10 cellular contexts compared by ENCODE assay signal in genomic region chr17:17749921-17750320, GRCh38.
DNase-seq lines count a peak whose midpoint lies in the region; ATAC-seq, FAIRE-seq and TF ChIP-seq lines count a peak whose summit lies in the region.
"Had no signal": no experiment of that assay in that cellular context is flagged by ENCODE, and none has a peak within 500 bp of the region (broad histone marks: within the 10 kb centered on the region; RNA-seq: fewer than 3 reads in every experiment).

No MANE protein-coding gene starts in this region.

- dilution Hi-C loops in mammary epithelial cell (cut with HindIII; ENCODE audit: low sequenced_read_pairs): no loop called here

- H3K27ac ChIP-seq in HUES6 (ENCODE audit: low read depth, low read length) (no peak overlapping the region), mammary epithelial cell (ENCODE audit: insufficient read depth, low read depth, low read length) (no peak overlapping the region), esophagus muscularis mucosa (replicated peaks in 1 of 4) (peak overlapping the region in 2 of 4 donors; percentile 11 to 14)
- H3K27ac ChIP-seq: KMS-11, parathyroid adenoma had no signal

- no peak overlapping the region for H3K9ac ChIP-seq in HUES6 (ENCODE audit: low read length)
- H3K9ac ChIP-seq in mammary epithelial cell (ENCODE audit: insufficient read depth, low read length): no peak overlapping the region
- H3K9ac ChIP-seq: KMS-11, parathyroid adenoma had no signal

- H3K27me3 Mint-ChIP-seq in T-helper 2 cell treated with Interferon-gamma antibody and Interleukin-4, amounts not matched to agents 5 μg/mL and 100 μg/mL, for 36 hours (ENCODE audit: low read depth): no peaks in the 10 kb centered on the region
- H3K27me3 Mint-ChIP-seq in mesothelial cell of epicardium (ENCODE audit: low read depth): no peaks in the 10 kb centered on the region

- no peak overlapping the region for H2AFZ ChIP-seq in mammary epithelial cell (ENCODE audit: low read depth, low read length)
- H2AFZ ChIP-seq: parathyroid adenoma had no signal

- no peaks in the 10 kb centered on the region for H3K36me3 ChIP-seq in HUES6 (ENCODE audit: control insufficient read depth, insufficient read depth, low read length)
- no peaks in the 10 kb centered on the region for H3K36me3 ChIP-seq in mammary epithelial cell (ENCODE audit: insufficient read depth, low read length)
- no peaks in the 10 kb centered on the region for H3K36me3 ChIP-seq in esophagus muscularis mucosa

- WGBS in mammary epithelial cell (ENCODE audit: low coverage, missing lambda C conversion rate): 84% methylated on average over 6 of the region's 6 CpGs
- 46% methylated on average over 6 of the region's 6 CpGs for WGBS in esophagus muscularis mucosa

- no peak overlapping the region for H3K4me2 ChIP-seq in mammary epithelial cell (ENCODE audit: insufficient read depth, low read depth, low read length)
- H3K4me2 ChIP-seq: KMS-11 had no signal

- intact Hi-C loops in mammary epithelial cell (cut with micrococcal nuclease) (loop anchor here (5.0 kb wide), 1 partner anchor 68 kb away; the partner anchor contains the start of gene RAI1), esophagus muscularis mucosa (cut with DNase I) (no loop called here)

- H3K27me3 ChIP-seq in HUES6 (ENCODE audit: control insufficient read depth, insufficient read depth, low read length): no peaks in the 10 kb centered on the region
- H3K27me3 ChIP-seq in mammary epithelial cell (ENCODE audit: insufficient read depth, low read length): no peaks in the 10 kb centered on the region
- H3K27me3 ChIP-seq in esophagus muscularis mucosa: no peaks in the 10 kb centered on the region

- DNase-seq in D721Med (ENCODE audit: insufficient read length, low spot score) (peak; percentile 85), mammary epithelial cell (peak; percentile 57), mesothelial cell of epicardium (ENCODE audit: low spot score in 2 of 2, unreplicated experiment in 2 of 2) (no peak), esophagus muscularis mucosa (ENCODE audit: extremely low spot score) (no peak)
- DNase-seq in T-helper 2 cell treated with Interferon-gamma antibody and Interleukin-4, amounts not matched to agents 5 μg/mL and 100 μg/mL, for 36 hours (ENCODE audit: low spot score): peak; percentile 29

- peak overlapping the region; percentile 87 for H3K27ac Mint-ChIP-seq in T-helper 2 cell treated with Interferon-gamma antibody and Interleukin-4, amounts not matched to agents 5 μg/mL and 100 μg/mL, for 36 hours
- peak overlapping the region; percentile 88 for H3K27ac Mint-ChIP-seq in mesothelial cell of epicardium

- peaks cover 86% of the 10 kb centered on the region for H3K79me2 ChIP-seq in mammary epithelial cell (ENCODE audit: insufficient read depth, low read length)

- no peak for ATAC-seq in HG03045 (IDR thresholded peaks at IDR 0.05; ENCODE audit: unreplicated experiment)
- no peak for ATAC-seq in HG02885 (IDR thresholded peaks at IDR 0.05; ENCODE audit: poor library complexity, unreplicated experiment)

- no TSS peak for BruUV-seq in mammary epithelial cell (replicated peaks; lab: Mats Ljungman, UMichigan)

- no peaks in the 10 kb centered on the region for H4K20me1 ChIP-seq in mammary epithelial cell (ENCODE audit: insufficient read depth, low read length)

- H3K36me3 Mint-ChIP-seq in T-helper 2 cell treated with Interferon-gamma antibody and Interleukin-4, amounts not matched to agents 5 μg/mL and 100 μg/mL, for 36 hours (ENCODE audit: low read depth): no peaks in the 10 kb centered on the region
- H3K36me3 Mint-ChIP-seq in mesothelial cell of epicardium: no peaks in the 10 kb centered on the region

- H3K9me3 ChIP-seq in HUES6 (ENCODE audit: control insufficient read depth, insufficient read depth, low read depth, low read length) (0 out of 2 replicates have a peak, but pooled peaks cover 3% of the 10 kb centered on the region), mammary epithelial cell (replicated peaks; ENCODE audit: insufficient read depth, low read length) (no peaks in the 10 kb centered on the region), esophagus muscularis mucosa (no peaks in the 10 kb centered on the region)

- H3K9me3 Mint-ChIP-seq in T-helper 2 cell treated with Interferon-gamma antibody and Interleukin-4, amounts not matched to agents 5 μg/mL and 100 μg/mL, for 36 hours: no peaks in the 10 kb centered on the region
- H3K9me3 Mint-ChIP-seq in mesothelial cell of epicardium: no peaks in the 10 kb centered on the region

- no peak for FAIRE-seq in D721Med (lab: Jason Lieb, UNC)

- CTCF ChIA-PET in mammary epithelial cell (lab: Charles Lee; ENCODE audit: low non-redundant PET): no interaction called here

- H3K4me1 Mint-ChIP-seq in T-helper 2 cell treated with Interferon-gamma antibody and Interleukin-4, amounts not matched to agents 5 μg/mL and 100 μg/mL, for 36 hours (ENCODE audit: low read depth): peaks cover 31% of the 10 kb centered on the region
- H3K4me1 Mint-ChIP-seq in mesothelial cell of epicardium: peaks cover 57% of the 10 kb centered on the region

- TF ChIP-seq EP300 in esophagus muscularis mucosa (IDR thresholded peaks at IDR 0.05): no peak

- TF ChIP-seq POLR2A in esophagus muscularis mucosa (IDR thresholded peaks at IDR 0.05; ENCODE audit: low read depth): no peak

- TF ChIP-seq CTCF in D721Med (IDR thresholded peaks at IDR 0.05; ENCODE audit: insufficient read depth, missing control alignments) (no peak), mammary epithelial cell (conservative IDR thresholded peaks at IDR 0.05 in 1 of 2, IDR thresholded peaks at IDR 0.05 in 1 of 2; ENCODE audit: extremely low read depth in 1 of 2, insufficient read depth in 1 of 2, low read depth in 1 of 2, low read length in 2 of 2) (no peak), mesothelial cell of epicardium (IDR thresholded peaks at IDR 0.05; ENCODE audit: unreplicated experiment) (no peak), esophagus muscularis mucosa (IDR thresholded peaks at IDR 0.05) (no peak)

- peak overlapping the region; percentile 61 for H3K4me3 Mint-ChIP-seq in T-helper 2 cell treated with Interferon-gamma antibody and Interleukin-4, amounts not matched to agents 5 μg/mL and 100 μg/mL, for 36 hours
- no peak overlapping the region for H3K4me3 Mint-ChIP-seq in mesothelial cell of epicardium

- H3K4me1 ChIP-seq in HUES6 (ENCODE audit: control insufficient read depth, insufficient read depth, low read length) (peaks cover 40% of the 10 kb centered on the region), mammary epithelial cell (ENCODE audit: insufficient read depth, low read length) (peaks cover 58% of the 10 kb centered on the region), esophagus muscularis mucosa (peaks cover 47 to 82% (median 76%) of the 10 kb centered on the region in 4 donors)

- in situ Hi-C loops in mammary epithelial cell (cut with MboI; ENCODE audit: low sequenced_read_pairs in 2 of 2): no loop called here

- H3K4me3 ChIP-seq in HUES6 (ENCODE audit: low read depth, low read length): peak overlapping the region; percentile 17; the same call in 1 of the 2 replicates
- no peak overlapping the region for H3K4me3 ChIP-seq in mammary epithelial cell (replicated peaks in 1 of 3; ENCODE audit: insufficient read depth in 1 of 3, low read depth in 2 of 3, low read length in 3 of 3)
- H3K4me3 ChIP-seq in esophagus muscularis mucosa: no peak overlapping the region

Comparison
In these comparisons a context has a peak if more than half of its experiments do, and no peak if none do; other contexts are left out.
1. DNase-seq: peak in D721Med (single experiment), T-helper 2 cell treated with Interferon-gamma antibody and Interleukin-4, amounts not matched to agents 5 μg/mL and 100 μg/mL, for 36 hours (single experiment) and mammary epithelial cell (single experiment); none in mesothelial cell of epicardium (0 of 2) and esophagus muscularis mucosa (single experiment).